ENCODE assay signal across 1 cellular context in genomic region chr16:81314603-81315270, GRCh38.
A peak's percentile ranks its signal among the peaks of the same experiment; 100 is the strongest.
TF ChIP-seq lines count a peak whose summit lies in the region.

GAN (plus strand) TSS chr16:81314962; CDS start chr16:81315114, 152 bp downstream.

TF ChIP-seq in HepG2, 621 proteins besides CTCF, POLR2A, EP300 and RAD21 (continued from another document and continues in another):
- peak; percentile 68; the same call in 1 of the 2 replicates for TF ChIP-seq ARID5B (CRISPR knock-in tag; IDR thresholded peaks at IDR 0.05)
- peak; percentile 47; the same call in 1 of the 2 replicates for TF ChIP-seq ZNF264 (CRISPR knock-in tag; IDR thresholded peaks at IDR 0.05)
- peak; percentile 13; the same call in 1 of the 2 replicates for TF ChIP-seq PRDM15 (CRISPR knock-in tag; IDR thresholded peaks at IDR 0.05)
- no peak for TF ChIP-seq RAD51 (IDR thresholded peaks at IDR 0.05; ENCODE audit: borderline replicate concordance)
- no peak for TF ChIP-seq NR2F2 (IDR thresholded peaks at IDR 0.05; ENCODE audit: borderline replicate concordance, low read depth)
- 0 out of 2 replicates have a peak, but pooled peaks have one; percentile 87 for TF ChIP-seq ZNF44 (CRISPR knock-in tag; IDR thresholded peaks at IDR 0.05)
- peak; percentile 38; the same call in 1 of the 2 replicates for TF ChIP-seq ZBTB20 (CRISPR knock-in tag; IDR thresholded peaks at IDR 0.05; ENCODE audit: borderline replicate concordance, low read depth)
- TF ChIP-seq ATF2 (CRISPR knock-in tag; IDR thresholded peaks at IDR 0.05) = peak; percentile 52; the same call in 1 of the 2 replicates
- 0 out of 2 replicates have a peak, but pooled peaks have one; percentile 53 for TF ChIP-seq CENPT (CRISPR knock-in tag; IDR thresholded peaks at IDR 0.05; ENCODE audit: low read depth)
- TF ChIP-seq SCMH1 (CRISPR knock-in tag; IDR thresholded peaks at IDR 0.05; ENCODE audit: borderline replicate concordance) = no peak
- TF ChIP-seq ZNF333 (CRISPR knock-in tag; IDR thresholded peaks at IDR 0.05; ENCODE audit: borderline replicate concordance) = peak; percentile 30; the same call in 1 of the 2 replicates
- TF ChIP-seq ZNF747 (CRISPR knock-in tag; IDR thresholded peaks at IDR 0.05; ENCODE audit: borderline replicate concordance) = peak; percentile 86; the same call in 1 of the 2 replicates
- 0 out of 2 replicates have a peak, but pooled peaks have one; percentile 72 for TF ChIP-seq ZNF510 (CRISPR knock-in tag; IDR thresholded peaks at IDR 0.05; ENCODE audit: low read depth)
- 0 out of 2 replicates have a peak, but pooled peaks have one; percentile 14 for TF ChIP-seq ZNF281 (CRISPR knock-in tag; IDR thresholded peaks at IDR 0.05; ENCODE audit: borderline replicate concordance)
- TF ChIP-seq IRF1 (CRISPR knock-in tag; IDR thresholded peaks at IDR 0.05; ENCODE audit: low read depth) = 0 out of 2 replicates have a peak, but pooled peaks have one; percentile 58
- no peak for TF ChIP-seq ATF5 (CRISPR knock-in tag; IDR thresholded peaks at IDR 0.05; ENCODE audit: low read depth)
- peak; percentile 41 for TF ChIP-seq MEIS1 (CRISPR knock-in tag; IDR thresholded peaks at IDR 0.05; ENCODE audit: borderline replicate concordance)
- TF ChIP-seq KLF9 (CRISPR knock-in tag; IDR thresholded peaks at IDR 0.05; ENCODE audit: low read depth) = no peak
- peak; percentile 72; the same call in 1 of the 2 replicates for TF ChIP-seq SP5 (CRISPR knock-in tag; IDR thresholded peaks at IDR 0.05; ENCODE audit: borderline replicate concordance, low read depth)
- TF ChIP-seq RELA (CRISPR knock-in tag; IDR thresholded peaks at IDR 0.05) = peak; percentile 71; the same call in 1 of the 2 replicates
- TF ChIP-seq CBX2 (IDR thresholded peaks at IDR 0.05; ENCODE audit: low read depth, low read length) = no peak
- TF ChIP-seq CBX2 (CRISPR knock-in tag; IDR thresholded peaks at IDR 0.05; ENCODE audit: low read depth) = no peak
- 0 out of 2 replicates have a peak, but pooled peaks have one; percentile 9 for TF ChIP-seq ZXDC (CRISPR knock-in tag; IDR thresholded peaks at IDR 0.05)
- TF ChIP-seq ZNF567 (CRISPR knock-in tag; IDR thresholded peaks at IDR 0.05; ENCODE audit: borderline replicate concordance) = peak; percentile 65; the same call in 1 of the 2 replicates
- peak; percentile 80; the same call in 1 of the 2 replicates for TF ChIP-seq ZNF274 (CRISPR knock-in tag; IDR thresholded peaks at IDR 0.05)
- no peak; the same call in 1 of the 2 replicates for TF ChIP-seq ZNF235 (CRISPR knock-in tag; IDR thresholded peaks at IDR 0.05; ENCODE audit: borderline replicate concordance)
- TF ChIP-seq ARNTL (CRISPR knock-in tag; IDR thresholded peaks at IDR 0.05) = peak; percentile 62
- TF ChIP-seq CENPBD1 (CRISPR knock-in tag; IDR thresholded peaks at IDR 0.05; ENCODE audit: borderline replicate concordance, low read depth) = peak; percentile 58; the same call in 1 of the 2 replicates
- peak; percentile 80 for TF ChIP-seq DMAP1 (CRISPR knock-in tag; IDR thresholded peaks at IDR 0.05)
- TF ChIP-seq FOXK2 (IDR thresholded peaks at IDR 0.05) = peak; percentile 37; the same call in 1 of the 2 replicates
- peak; percentile 96 for TF ChIP-seq KMT2B (CRISPR knock-in tag; IDR thresholded peaks at IDR 0.05)
- TF ChIP-seq ZNF772 (CRISPR knock-in tag; IDR thresholded peaks at IDR 0.05) = peak; percentile 68; the same call in 1 of the 2 replicates
- TF ChIP-seq ZSCAN22 (CRISPR knock-in tag; IDR thresholded peaks at IDR 0.05) = peak; percentile 30; the same call in 1 of the 2 replicates
- 0 out of 2 replicates have a peak, but pooled peaks have one; percentile 10 for TF ChIP-seq ZNF331 (CRISPR knock-in tag; IDR thresholded peaks at IDR 0.05)
- TF ChIP-seq TBL1XR1 (IDR thresholded peaks at IDR 0.05; ENCODE audit: borderline replicate concordance, low read length, partially characterized antibody) = peak; percentile 27
- peak; percentile 75; the same call in 1 of the 2 replicates for TF ChIP-seq ZZZ3 (CRISPR knock-in tag; IDR thresholded peaks at IDR 0.05; ENCODE audit: borderline replicate concordance)
- TF ChIP-seq THAP9 (CRISPR knock-in tag; IDR thresholded peaks at IDR 0.05; ENCODE audit: borderline replicate concordance) = peak; percentile 76; the same call in 1 of the 2 replicates
